1 cellular context compared by ENCODE assay signal in the genomic region with DNA sequence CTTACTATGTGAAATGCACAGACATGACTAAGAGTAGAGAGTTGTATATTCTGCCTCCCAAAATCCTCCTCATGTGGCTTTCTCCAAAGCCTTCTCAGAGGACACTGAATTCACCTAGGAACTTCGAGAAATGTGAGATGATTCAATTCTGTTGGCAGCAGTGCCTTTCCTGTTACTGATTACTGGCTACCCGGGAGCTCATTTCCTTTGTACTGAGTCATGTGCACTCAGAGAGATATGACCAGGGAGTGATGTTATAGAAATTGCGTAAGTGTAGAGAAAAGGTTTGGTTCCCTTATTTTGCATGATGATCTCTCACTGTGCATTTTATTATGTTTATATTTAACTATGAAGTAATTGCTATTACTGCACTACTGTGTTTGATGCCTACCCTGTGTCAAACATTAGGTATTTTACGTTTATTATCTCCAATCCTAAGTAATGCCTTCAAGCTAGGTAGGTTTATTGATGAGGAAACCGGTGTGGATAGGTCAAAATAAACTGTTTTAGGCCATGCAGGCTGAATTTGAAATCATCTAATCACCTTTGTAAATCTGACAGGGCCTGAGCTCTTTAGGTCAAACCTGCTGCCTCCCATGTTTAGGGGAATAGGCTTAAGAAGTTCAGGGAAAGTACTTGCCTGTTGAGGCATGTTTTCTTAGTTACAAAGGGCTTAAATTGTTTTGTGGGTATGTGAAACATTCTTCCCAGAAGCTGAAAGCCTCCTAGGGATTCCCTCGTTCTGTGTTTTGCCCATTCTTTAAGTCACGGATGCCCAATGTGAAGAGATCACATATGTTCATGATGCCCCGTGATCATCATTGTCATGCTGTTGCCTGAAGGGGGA.
TF ChIP-seq lines count a peak whose summit lies in the region.

No MANE protein-coding gene starts in this region.

TF ChIP-seq in HCT116, 20 proteins besides CTCF, POLR2A, EP300 and RAD21 (continued from another document):
- TF ChIP-seq, protein P1, sequence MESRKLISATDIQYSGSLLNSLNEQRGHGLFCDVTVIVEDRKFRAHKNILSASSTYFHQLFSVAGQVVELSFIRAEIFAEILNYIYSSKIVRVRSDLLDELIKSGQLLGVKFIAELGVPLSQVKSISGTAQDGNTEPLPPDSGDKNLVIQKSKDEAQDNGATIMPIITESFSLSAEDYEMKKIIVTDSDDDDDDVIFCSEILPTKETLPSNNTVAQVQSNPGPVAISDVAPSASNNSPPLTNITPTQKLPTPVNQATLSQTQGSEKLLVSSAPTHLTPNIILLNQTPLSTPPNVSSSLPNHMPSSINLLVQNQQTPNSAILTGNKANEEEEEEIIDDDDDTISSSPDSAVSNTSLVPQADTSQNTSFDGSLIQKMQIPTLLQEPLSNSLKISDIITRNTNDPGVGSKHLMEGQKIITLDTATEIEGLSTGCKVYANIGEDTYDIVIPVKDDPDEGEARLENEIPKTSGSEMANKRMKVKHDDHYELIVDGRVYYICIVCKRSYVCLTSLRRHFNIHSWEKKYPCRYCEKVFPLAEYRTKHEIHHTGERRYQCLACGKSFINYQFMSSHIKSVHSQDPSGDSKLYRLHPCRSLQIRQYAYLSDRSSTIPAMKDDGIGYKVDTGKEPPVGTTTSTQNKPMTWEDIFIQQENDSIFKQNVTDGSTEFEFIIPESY (IDR thresholded peaks at IDR 0.05; ENCODE audit: extremely low read depth, insufficient replicate concordance, low read length): peak; percentile 6
- TF ChIP-seq ELF1 (IDR thresholded peaks at IDR 0.05; ENCODE audit: borderline replicate concordance, low read depth) (no peak; the same call in 1 of the 2 replicates), TCF7L2 (IDR thresholded peaks at IDR 0.05; ENCODE audit: borderline replicate concordance, extremely low read depth, insufficient read depth, insufficient read length) (peak; percentile 44)
